ENCODE assay signal across 8 cellular contexts in genomic region chr3:120348981-120349818, GRCh38. TPM values are rescaled to one million over a fixed set of nuclear protein-coding genes. Genes with fewer than 3 reads are reported as not detected.
DNase-seq lines count a peak whose midpoint lies in the region; ATAC-seq, FAIRE-seq and TF ChIP-seq lines count a peak whose summit lies in the region.

Gene LRRC58 (minus strand): TSS chr3:120349354. CDS start chr3:120349243, 111 bp downstream.

- ATAC-seq in HG02678 (IDR thresholded peaks at IDR 0.05; ENCODE audit: unreplicated experiment) (peak; percentile 88), pancreas (peak; percentile 90 to 97 (median 94))

- H3K27me3 ChIP-seq in pancreas, result no peaks in the 10 kb centered on the region
- no peaks in the 10 kb centered on the region for H3K27me3 ChIP-seq in thyroid gland

- no peaks in the 10 kb centered on the region for H3K27me3 Mint-ChIP-seq in activated naive CD8-positive, alpha-beta T cell

- H3K4me1 ChIP-seq in pancreas, result peaks cover 0 to 11% (median 9%) of the 10 kb centered on the region in 3 donors
- peaks cover 12 to 18% of the 10 kb centered on the region in 2 donors for H3K4me1 ChIP-seq in thyroid gland

- no peaks in the 10 kb centered on the region for H3K36me3 ChIP-seq in pancreas
- no peaks in the 10 kb centered on the region for H3K36me3 ChIP-seq in thyroid gland

- peak; percentile 98 for DNase-seq in NCI-H1105 (lab: John Stamatoyannopoulos, UW)
- DNase-seq in SKM-1 treated with dmso at 0.1 percent for 144 hours (lab: John Stamatoyannopoulos, UW; ENCODE audit: unreplicated experiment), result peak; percentile 89
- DNase-seq in head of caudate nucleus, result peak; percentile 61 to 93 (median 86)
- peak; percentile 86 to 94 (median 92) for DNase-seq in pancreas
- peak; percentile 91 to 94 for DNase-seq in thyroid gland

- H3K4me3 Mint-ChIP-seq in activated naive CD8-positive, alpha-beta T cell, result peak within 1 kb of the TSS; percentile 90

- peak; percentile 37 for TF ChIP-seq CTCF in GM12873 (IDR thresholded peaks at IDR 0.05; ENCODE audit: insufficient read depth, low read depth, low read length, missing control alignments)
- peak in 1 of 4 donors; percentile 5 for TF ChIP-seq CTCF in pancreas (IDR thresholded peaks at IDR 0.05)
- peak in 4 of 6 experiments; percentile 10 to 28 (median 17) for TF ChIP-seq CTCF in thyroid gland (IDR thresholded peaks at IDR 0.05)

- 0% methylated on average over 78 to 94 of the region's 94 CpGs for WGBS in pancreas, 2 donors
- WGBS in thyroid gland, 2 donors, result 1% methylated on average over 7 to 21 of the region's 94 CpGs

- H3K27ac Mint-ChIP-seq in activated naive CD8-positive, alpha-beta T cell, result peak within 1 kb of the TSS; percentile 96

- intact Hi-C loops in head of caudate nucleus (cut with DNase I) (loop anchor here (2.0 to 10.0 kb wide), 3 partner anchors 68 to 254 kb away; partner anchors contain the start of gene GSK3B), pancreas (cut with DNase I) (no loop called here), thyroid gland (cut with DNase I) (loop anchor here (5.0 to 10.0 kb wide), 3 partner anchors 66 to 206 kb away; no protein-coding TSS in a partner anchor)

- peak; percentile 69 to 96 for TF ChIP-seq POLR2A in thyroid gland (IDR thresholded peaks at IDR 0.05)

- FAIRE-seq in pancreas (lab: Jason Lieb, UNC), result no peak

- H3K4me3 ChIP-seq in pancreas (peak within 1 kb of the TSS; percentile 76 to 90 (median 80)), thyroid gland (replicated peaks in 1 of 3) (peak within 1 kb of the TSS; percentile 51 to 76 (median 52))

- H3K27ac ChIP-seq in pancreas (peak within 1 kb of the TSS; percentile 86 to 89 (median 87)), thyroid gland (peak within 1 kb of the TSS; percentile 63 to 97 (median 90))

- H3K36me3 Mint-ChIP-seq in activated naive CD8-positive, alpha-beta T cell, result peaks cover 13% of the 10 kb centered on the region

- H3K9me3 Mint-ChIP-seq in activated naive CD8-positive, alpha-beta T cell (ENCODE audit: low read depth), result no peaks in the 10 kb centered on the region

- H3K9me3 ChIP-seq in pancreas (no peaks in the 10 kb centered on the region), thyroid gland (no peaks in the 10 kb centered on the region)

- peaks cover 45% of the 10 kb centered on the region for H3K4me1 Mint-ChIP-seq in activated naive CD8-positive, alpha-beta T cell (ENCODE audit: low read depth)

RNA-seq across cellular contexts. Expression of gene LRRC58, which starts in this region (rescaled TPM):
- total RNA-seq in pancreas (10 to 100 TPM in 3 of 6 donors, 1 to 10 TPM in 3; 6.4 to 11.5 (median 9.9) TPM), thyroid gland (10 to 100 TPM; 40.3 to 52.4 (median 44.6) TPM)
- polyA plus RNA-seq in pancreas, result 1 to 10 TPM; 2.3 to 4.6 TPM

Comparison
In these comparisons a context has a peak if more than half of its experiments do, and no peak if none do; other contexts are left out.
1. Peak in every context shown above with its lines: DNase-seq, ATAC-seq, H3K4me3 ChIP-seq and H3K27ac ChIP-seq.
2. intact Hi-C loops: an anchor here in head of caudate nucleus (2.0 to 10.0 kb wide) and thyroid gland (5.0 to 10.0 kb wide); none called in pancreas.